1 cellular context compared by ENCODE assay signal in genomic region chr1:162471290-162471853, GRCh38.
TF ChIP-seq lines count a peak whose summit lies in the region.

No MANE protein-coding gene starts in this region.

TF ChIP-seq in K562, 482 proteins besides CTCF, POLR2A, EP300 and RAD21:
- TF ChIP-seq, protein P1, sequence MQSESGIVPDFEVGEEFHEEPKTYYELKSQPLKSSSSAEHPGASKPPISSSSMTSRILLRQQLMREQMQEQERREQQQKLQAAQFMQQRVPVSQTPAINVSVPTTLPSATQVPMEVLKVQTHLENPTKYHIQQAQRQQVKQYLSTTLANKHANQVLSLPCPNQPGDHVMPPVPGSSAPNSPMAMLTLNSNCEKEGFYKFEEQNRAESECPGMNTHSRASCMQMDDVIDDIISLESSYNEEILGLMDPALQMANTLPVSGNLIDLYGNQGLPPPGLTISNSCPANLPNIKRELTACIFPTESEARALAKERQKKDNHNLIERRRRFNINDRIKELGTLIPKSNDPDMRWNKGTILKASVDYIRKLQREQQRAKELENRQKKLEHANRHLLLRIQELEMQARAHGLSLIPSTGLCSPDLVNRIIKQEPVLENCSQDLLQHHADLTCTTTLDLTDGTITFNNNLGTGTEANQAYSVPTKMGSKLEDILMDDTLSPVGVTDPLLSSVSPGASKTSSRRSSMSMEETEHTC (IDR thresholded peaks at IDR 0.05) = no peak
- TF ChIP-seq BCOR (IDR thresholded peaks at IDR 0.05) = no peak
- no peak for TF ChIP-seq CHD2 (IDR thresholded peaks at IDR 0.05; ENCODE audit: low read depth, low read length)
- TF ChIP-seq HNRNPL (IDR thresholded peaks at IDR 0.05; ENCODE audit: low read depth, low read length) = no peak
- no peak for TF ChIP-seq HNRNPH1 (optimal IDR thresholded peaks at IDR 0.05; ENCODE audit: low read depth, low read length)
- no peak for TF ChIP-seq REST (CRISPR knock-in tag; IDR thresholded peaks at IDR 0.05; ENCODE audit: low read depth)
- no peak for TF ChIP-seq STAT5B (CRISPR knock-in tag; IDR thresholded peaks at IDR 0.05)
- no peak for TF ChIP-seq HMGN3 (IDR thresholded peaks at IDR 0.05; ENCODE audit: borderline replicate concordance, extremely low read depth, insufficient read length, low read depth, low read length)
- TF ChIP-seq NFATC3 (IDR thresholded peaks at IDR 0.05) = no peak
- TF ChIP-seq ZNF584 (CRISPR knock-in tag; IDR thresholded peaks at IDR 0.05; ENCODE audit: low read depth) = no peak
- TF ChIP-seq CCNT2 (IDR thresholded peaks at IDR 0.05; ENCODE audit: borderline replicate concordance, extremely low read depth, insufficient read length, low read depth, low read length) = no peak
- no peak for TF ChIP-seq ZNF232 (CRISPR knock-in tag; IDR thresholded peaks at IDR 0.05)
- TF ChIP-seq CREBBP (IDR thresholded peaks at IDR 0.05; ENCODE audit: low read depth, low read length) = no peak
- no peak for TF ChIP-seq RAD51 (IDR thresholded peaks at IDR 0.05; ENCODE audit: borderline replicate concordance, low read depth)
- TF ChIP-seq C11orf30 (IDR thresholded peaks at IDR 0.05; ENCODE audit: low read depth) = no peak
- no peak for TF ChIP-seq TFAM (CRISPR knock-in tag; conservative IDR thresholded peaks at IDR 0.05)
- TF ChIP-seq, protein P2, sequence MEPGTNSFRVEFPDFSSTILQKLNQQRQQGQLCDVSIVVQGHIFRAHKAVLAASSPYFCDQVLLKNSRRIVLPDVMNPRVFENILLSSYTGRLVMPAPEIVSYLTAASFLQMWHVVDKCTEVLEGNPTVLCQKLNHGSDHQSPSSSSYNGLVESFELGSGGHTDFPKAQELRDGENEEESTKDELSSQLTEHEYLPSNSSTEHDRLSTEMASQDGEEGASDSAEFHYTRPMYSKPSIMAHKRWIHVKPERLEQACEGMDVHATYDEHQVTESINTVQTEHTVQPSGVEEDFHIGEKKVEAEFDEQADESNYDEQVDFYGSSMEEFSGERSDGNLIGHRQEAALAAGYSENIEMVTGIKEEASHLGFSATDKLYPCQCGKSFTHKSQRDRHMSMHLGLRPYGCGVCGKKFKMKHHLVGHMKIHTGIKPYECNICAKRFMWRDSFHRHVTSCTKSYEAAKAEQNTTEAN (CRISPR knock-in tag; IDR thresholded peaks at IDR 0.05) = 0 out of 2 replicates have a peak, but pooled peaks have one; percentile 43
- TF ChIP-seq RFX1 (IDR thresholded peaks at IDR 0.05) = 0 out of 2 replicates have a peak, but pooled peaks have one; percentile 10
- peak; percentile 77 for TF ChIP-seq KLF16 (IDR thresholded peaks at IDR 0.05)
- no peak for TF ChIP-seq POLR2H (tag; IDR thresholded peaks at IDR 0.05; ENCODE audit: low read depth)
- TF ChIP-seq, protein P3, sequence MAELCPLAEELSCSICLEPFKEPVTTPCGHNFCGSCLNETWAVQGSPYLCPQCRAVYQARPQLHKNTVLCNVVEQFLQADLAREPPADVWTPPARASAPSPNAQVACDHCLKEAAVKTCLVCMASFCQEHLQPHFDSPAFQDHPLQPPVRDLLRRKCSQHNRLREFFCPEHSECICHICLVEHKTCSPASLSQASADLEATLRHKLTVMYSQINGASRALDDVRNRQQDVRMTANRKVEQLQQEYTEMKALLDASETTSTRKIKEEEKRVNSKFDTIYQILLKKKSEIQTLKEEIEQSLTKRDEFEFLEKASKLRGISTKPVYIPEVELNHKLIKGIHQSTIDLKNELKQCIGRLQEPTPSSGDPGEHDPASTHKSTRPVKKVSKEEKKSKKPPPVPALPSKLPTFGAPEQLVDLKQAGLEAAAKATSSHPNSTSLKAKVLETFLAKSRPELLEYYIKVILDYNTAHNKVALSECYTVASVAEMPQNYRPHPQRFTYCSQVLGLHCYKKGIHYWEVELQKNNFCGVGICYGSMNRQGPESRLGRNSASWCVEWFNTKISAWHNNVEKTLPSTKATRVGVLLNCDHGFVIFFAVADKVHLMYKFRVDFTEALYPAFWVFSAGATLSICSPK (IDR thresholded peaks at IDR 0.05; ENCODE audit: borderline replicate concordance) = no peak
- peak; percentile 17; the same call in 1 of the 2 replicates for TF ChIP-seq NR2C1 (IDR thresholded peaks at IDR 0.05)
- TF ChIP-seq NR2C1 (tag; IDR thresholded peaks at IDR 0.05) = no peak
- TF ChIP-seq, protein P4, sequence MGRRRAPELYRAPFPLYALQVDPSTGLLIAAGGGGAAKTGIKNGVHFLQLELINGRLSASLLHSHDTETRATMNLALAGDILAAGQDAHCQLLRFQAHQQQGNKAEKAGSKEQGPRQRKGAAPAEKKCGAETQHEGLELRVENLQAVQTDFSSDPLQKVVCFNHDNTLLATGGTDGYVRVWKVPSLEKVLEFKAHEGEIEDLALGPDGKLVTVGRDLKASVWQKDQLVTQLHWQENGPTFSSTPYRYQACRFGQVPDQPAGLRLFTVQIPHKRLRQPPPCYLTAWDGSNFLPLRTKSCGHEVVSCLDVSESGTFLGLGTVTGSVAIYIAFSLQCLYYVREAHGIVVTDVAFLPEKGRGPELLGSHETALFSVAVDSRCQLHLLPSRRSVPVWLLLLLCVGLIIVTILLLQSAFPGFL (CRISPR knock-in tag; IDR thresholded peaks at IDR 0.05) = no peak
TF ChIP-seq in K562: peak in this region for 4.
